ENCODE assay signal across 13 cellular contexts in the genomic region with DNA sequence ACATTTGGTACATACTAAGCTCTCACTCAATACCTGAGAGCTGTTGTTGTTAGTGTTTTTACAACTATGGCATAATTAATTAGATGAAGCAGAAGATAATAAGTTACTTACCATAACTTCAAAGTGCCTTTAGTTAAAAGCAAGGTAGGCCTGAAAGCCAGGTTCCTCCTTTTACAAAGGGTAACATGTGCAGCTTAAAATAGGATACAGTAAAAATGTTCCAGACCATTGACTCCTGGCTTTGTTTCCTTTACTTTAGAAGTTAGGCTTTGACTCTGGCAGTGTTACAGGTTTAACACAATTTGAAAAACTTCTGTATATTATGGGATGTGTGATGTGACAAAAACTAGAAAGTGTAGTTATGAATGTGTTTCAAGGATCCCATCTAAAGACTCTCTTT.
DNase-seq lines count a peak whose midpoint lies in the region; ATAC-seq, FAIRE-seq and TF ChIP-seq lines count a peak whose summit lies in the region.
"Had no signal": no experiment of that assay in that cellular context is flagged by ENCODE, and none has a peak within 500 bp of the region (broad histone marks: within the 10 kb centered on the region; RNA-seq: fewer than 3 reads in every experiment).

No MANE protein-coding gene starts in this region.

- in situ Hi-C loops in ACHN (cut with HindIII; ENCODE audit: low pct_ligation_motif_present, low pct_unique_long_range_greater_than_20kb, low sequenced_read_pairs): no loop called here

- FAIRE-seq in GM12892 (lab: Jason Lieb, UNC): peak; percentile 50

- no peak for TF ChIP-seq POLR2A in GM12892 (IDR thresholded peaks at IDR 0.05; ENCODE audit: low read depth, low read length)

- ATAC-seq in GM19455 (IDR thresholded peaks at IDR 0.05; ENCODE audit: unreplicated experiment) (peak; percentile 15), HG02798 (IDR thresholded peaks at IDR 0.05; ENCODE audit: poor library complexity, unreplicated experiment) (peak; percentile 19), HG03521 (IDR thresholded peaks at IDR 0.05; ENCODE audit: unreplicated experiment) (peak; percentile 9)

- DNase-seq in GM12892 (ENCODE audit: insufficient read length): no peak
- no peak for DNase-seq in MV-4-11 (lab: John Stamatoyannopoulos, UW)
- DNase-seq in ACHN: no peak
- DNase-seq in NCI-H1105 treated with DMSO at 0.1 percent for 48 hours (lab: John Stamatoyannopoulos, UW): no peak
- DNase-seq in DMS153 (lab: John Stamatoyannopoulos, UW): no peak
- DNase-seq: amniotic stem cell, DMS79 treated with DMSO at 0.1 percent for 48 hours, immature natural killer cell, NCI-H524, WERI-Rb-1 had no signal
